8 cellular contexts compared by ENCODE assay signal in genomic region chr6:132820629-132821381, GRCh38. TPM values are rescaled to one million over a fixed set of nuclear protein-coding genes. Genes with fewer than 3 reads are reported as not detected.
A peak's percentile ranks its signal among the peaks of the same experiment; 100 is the strongest.
DNase-seq lines count a peak whose midpoint lies in the region; ATAC-seq and TF ChIP-seq lines count a peak whose summit lies in the region.

No MANE protein-coding gene starts in this region.

- peaks cover 38% of the 10 kb centered on the region for H3K4me1 Mint-ChIP-seq in activated CD8-positive, alpha-beta memory T cell treated with anti-CD3 and anti-CD28 coated beads, Interleukin-2, amount 10 ng/mL, durations not matched to agents 7 days and 5 days

- DNase-seq in Caki2 (ENCODE audit: low read depth) = peak; percentile 33
- no peak for DNase-seq in activated CD8-positive, alpha-beta memory T cell treated with anti-CD3 and anti-CD28 coated beads, Interleukin-2, amount 10 ng/mL, durations not matched to agents 7 days and 5 days
- no peak for DNase-seq in left lung
- DNase-seq in thyroid gland = no peak
- no peak for DNase-seq in DMS114 treated with DMSO at 0.1 percent for 48 hours (lab: John Stamatoyannopoulos, UW; ENCODE audit: unreplicated experiment)
- DNase-seq in COLO829 (ENCODE audit: low spot score) = no peak

- TF ChIP-seq CTCF in left lung (IDR thresholded peaks at IDR 0.05) = no peak
- TF ChIP-seq CTCF in thyroid gland (IDR thresholded peaks at IDR 0.05) = no peak

- TF ChIP-seq POLR2A in thyroid gland (IDR thresholded peaks at IDR 0.05) = no peak

- H3K27me3 ChIP-seq in HUES48 (ENCODE audit: control insufficient read depth, insufficient read depth, low read length) = no peaks in the 10 kb centered on the region
- no peaks in the 10 kb centered on the region for H3K27me3 ChIP-seq in left lung
- no peaks in the 10 kb centered on the region for H3K27me3 ChIP-seq in thyroid gland

- peaks cover 38% of the 10 kb centered on the region for H3K36me3 Mint-ChIP-seq in activated CD8-positive, alpha-beta memory T cell treated with anti-CD3 and anti-CD28 coated beads, Interleukin-2, amount 10 ng/mL, durations not matched to agents 7 days and 5 days

- peak overlapping the region; percentile 79 for H3K27ac ChIP-seq in HUES48 (ENCODE audit: low read depth, low read length)
- peak overlapping the region in 1 of 2 donors; percentile 45 for H3K27ac ChIP-seq in left lung
- H3K27ac ChIP-seq in thyroid gland = no peak overlapping the region

- H3K9me3 ChIP-seq in HUES48 (ENCODE audit: control insufficient read depth, insufficient read depth, low read length) (no peaks in the 10 kb centered on the region), left lung (no peaks in the 10 kb centered on the region), thyroid gland (no peaks in the 10 kb centered on the region)

- CTCF ChIA-PET in activated CD8-positive, alpha-beta memory T cell treated with anti-CD3 and anti-CD28 coated beads, Interleukin-2, amount 10 ng/mL, durations not matched to agents 7 days and 5 days (lab: Charles Lee) = interaction anchor here (0.8 to 1.6 kb wide), 4 partner anchors 8 to 151 kb away, joined by 3 to 6 read pairs (median 4); partner anchors contain the start of gene SLC18B1

- peak; percentile 9 for ATAC-seq in activated CD8-positive, alpha-beta memory T cell treated with anti-CD3 and anti-CD28 coated beads, Interleukin-2, amount 10 ng/mL, durations not matched to agents 7 days and 5 days
- ATAC-seq in left lung = peak; percentile 17
- ATAC-seq in HG02970 (IDR thresholded peaks at IDR 0.05; ENCODE audit: low FRiP score, unreplicated experiment) = no peak

- no peak overlapping the region for H3K9ac ChIP-seq in HUES48 (ENCODE audit: low read depth, low read length)

- no peaks in the 10 kb centered on the region for H3K9me3 Mint-ChIP-seq in activated CD8-positive, alpha-beta memory T cell treated with anti-CD3 and anti-CD28 coated beads, Interleukin-2, amount 10 ng/mL, durations not matched to agents 7 days and 5 days (ENCODE audit: low read depth)

- H3K27ac Mint-ChIP-seq in activated CD8-positive, alpha-beta memory T cell treated with anti-CD3 and anti-CD28 coated beads, Interleukin-2, amount 10 ng/mL, durations not matched to agents 7 days and 5 days = no peak overlapping the region

- H3K27me3 Mint-ChIP-seq in activated CD8-positive, alpha-beta memory T cell treated with anti-CD3 and anti-CD28 coated beads, Interleukin-2, amount 10 ng/mL, durations not matched to agents 7 days and 5 days = no peaks in the 10 kb centered on the region

- 81 to 85% methylated on average over 5 of the region's 5 CpGs for WGBS in thyroid gland, 2 donors

- peaks cover 37% of the 10 kb centered on the region for H3K36me3 ChIP-seq in HUES48 (ENCODE audit: control insufficient read depth, insufficient read depth, low read length)
- H3K36me3 ChIP-seq in left lung = peaks cover 0 to 42% of the 10 kb centered on the region in 2 donors
- H3K36me3 ChIP-seq in thyroid gland = peaks cover 24 to 34% of the 10 kb centered on the region in 2 donors

- H3K4me1 ChIP-seq in HUES48 (ENCODE audit: control insufficient read depth, insufficient read depth, low read length) (peaks cover 19% of the 10 kb centered on the region), left lung (peaks cover 12 to 34% of the 10 kb centered on the region in 2 donors), thyroid gland (peaks cover 5 to 11% of the 10 kb centered on the region in 2 donors)

- intact Hi-C loops in left lung (cut with DNase I) = loop anchor here in 1 of 2 donors (10.0 kb wide), 1 partner anchor 694 kb away; no protein-coding TSS in a partner anchor
- intact Hi-C loops in thyroid gland (cut with DNase I) = loop anchor here (5.0 to 10.0 kb wide), 2 partner anchors 134 to 691 kb away; no protein-coding TSS in a partner anchor

- H3K4me3 Mint-ChIP-seq in activated CD8-positive, alpha-beta memory T cell treated with anti-CD3 and anti-CD28 coated beads, Interleukin-2, amount 10 ng/mL, durations not matched to agents 7 days and 5 days = no peak overlapping the region

- in situ Hi-C loops in Caki2 (cut with HindIII; ENCODE audit: low pct_unique_long_range_greater_than_20kb, low sequenced_read_pairs) = no loop called here

- H3K4me3 ChIP-seq in HUES48 (ENCODE audit: low read depth, low read length) (no peak overlapping the region), left lung (no peak overlapping the region), thyroid gland (replicated peaks in 1 of 3) (no peak overlapping the region)

RNA-seq across cellular contexts. Expression of gene RPS12, which starts 6.4 kb away (rescaled TPM):
- total RNA-seq in Caki2 (2014; rRNA removed; shearing (Covaris generic); ENCODE audit: low replicate concordance) = 1,252 and 1,375 TPM in 2 replicates
- 1,000 to 10,000 TPM; 1,017 to 1,085 TPM for total RNA-seq in activated CD8-positive, alpha-beta memory T cell treated with anti-CD3 and anti-CD28 coated beads, Interleukin-2, amount 10 ng/mL, durations not matched to agents 7 days and 5 days
- 1,000 to 10,000 TPM; 1,016 to 1,304 TPM for total RNA-seq in left lung
- 1,000 to 10,000 TPM in 3 of 4 donors, 100 to 1,000 TPM in 1; 790 to 1,916 (median 1,660) TPM for total RNA-seq in thyroid gland

RNA-seq across cellular contexts. Expression of gene SLC18B1, which starts 22.4 kb away (rescaled TPM):
- total RNA-seq in Caki2 (2014; rRNA removed; shearing (Covaris generic); ENCODE audit: low replicate concordance) = 11.7 and 15.5 TPM in 2 replicates
- 1 to 10 TPM; 6.4 to 7.8 TPM for total RNA-seq in activated CD8-positive, alpha-beta memory T cell treated with anti-CD3 and anti-CD28 coated beads, Interleukin-2, amount 10 ng/mL, durations not matched to agents 7 days and 5 days
- total RNA-seq in left lung (10 to 100 TPM; 10.8 to 15.0 TPM), thyroid gland (10 to 100 TPM; 18.0 to 25.8 (median 23.5) TPM)
